ENCODE assay signal across 9 cellular contexts in genomic region chr16:56990407-56991286, GRCh38. TPM values are rescaled to one million over a fixed set of nuclear protein-coding genes. Genes with fewer than 3 reads are reported as not detected.
DNase-seq lines count a peak whose midpoint lies in the region; ATAC-seq, FAIRE-seq and TF ChIP-seq lines count a peak whose summit lies in the region.
"Had no signal": no experiment of that assay in that cellular context is flagged by ENCODE, and none has a peak within 500 bp of the region (broad histone marks: within the 10 kb centered on the region; RNA-seq: fewer than 3 reads in every experiment).

No MANE protein-coding gene starts in this region.

- no peak for TF ChIP-seq EP300 in A549 (IDR thresholded peaks at IDR 0.05)

- DNase-seq in A549 (ENCODE audit: low read depth in 1 of 2, low spot score in 1 of 2) (no peak), HCT116 (ENCODE audit: low read depth, low spot score) (no peak), amniotic epithelial cell (ENCODE audit: low read depth) (peak; percentile 45), NCI-H146 treated with DMSO at 0.1 percent for 48 hours (lab: John Stamatoyannopoulos, UW; ENCODE audit: unreplicated experiment) (no peak), DMS153 (lab: John Stamatoyannopoulos, UW) (no peak), pons (ENCODE audit: low spot score) (no peak)
- DNase-seq: islet precursor cell had no signal

- no peak for FAIRE-seq in A549 (lab: Jason Lieb, UNC)

- 92% methylated on average over 16 of the region's 16 CpGs for WGBS in A549 (ENCODE audit: missing lambda C conversion rate)

- TF ChIP-seq POLR2A in A549 (IDR thresholded peaks at IDR 0.05; ENCODE audit: low read length) (no peak), HCT116 (IDR thresholded peaks at IDR 0.05; ENCODE audit: borderline replicate concordance, extremely low read depth, insufficient read depth, insufficient read length) (no peak)

- RAD21 ChIA-PET in HCT116 (lab: Charles Lee; ENCODE audit: low non-redundant PET in 1 of 2, low total read pairs in 2 of 2, uncharacterized antibody in 2 of 2, unreplicated experiment in 2 of 2): no interaction called here

- no peaks in the 10 kb centered on the region for H3K79me2 ChIP-seq in HCT116 (ENCODE audit: insufficient read depth, low read length)

- intact Hi-C loops in HCT116 (cut with micrococcal nuclease): no loop called here

- no peaks in the 10 kb centered on the region for H3K9me3 ChIP-seq in A549
- H3K9me3 ChIP-seq in HCT116 (ENCODE audit: control insufficient read depth in 1 of 2, insufficient read depth in 1 of 2, low read depth in 1 of 2, low read length in 2 of 2): no peaks in the 10 kb centered on the region
- no peaks in the 10 kb centered on the region for H3K9me3 ChIP-seq in mucosa of rectum (ENCODE audit: control insufficient read depth in 2 of 2, low read length in 2 of 2)

- no TSS peak for BruUV-seq in HCT116 (replicated peaks; lab: Mats Ljungman, UMichigan)

- peak overlapping the region; percentile 87 for H3K4me2 ChIP-seq in A549
- peak overlapping the region; percentile 94 for H3K4me2 ChIP-seq in HCT116 (ENCODE audit: low read length)

- no peak for TF ChIP-seq CTCF in A549 (IDR thresholded peaks at IDR 0.05)
- TF ChIP-seq CTCF in HCT116 (IDR thresholded peaks at IDR 0.05 in 2 of 3, conservative IDR thresholded peaks at IDR 0.05 in 1 of 3; ENCODE audit: borderline replicate concordance in 1 of 3, insufficient read depth in 1 of 3, low read depth in 2 of 3, low read length in 2 of 3): no peak

- H3K4me1 ChIP-seq in A549: peaks cover 13% of the 10 kb centered on the region
- peaks cover 16 to 30% of the 10 kb centered on the region in 2 experiments; a peak in 3 of 4 replicates for H3K4me1 ChIP-seq in HCT116 (ENCODE audit: control insufficient read depth in 1 of 2, insufficient read depth in 2 of 2, low read length in 2 of 2)
- H3K4me1 ChIP-seq in mucosa of rectum (ENCODE audit: control insufficient read depth in 2 of 2, insufficient read depth in 2 of 2, low read length in 2 of 2): peaks cover 32 to 36% of the 10 kb centered on the region in 2 donors

- no peaks in the 10 kb centered on the region for H3K36me3 ChIP-seq in HCT116 (ENCODE audit: control insufficient read depth in 1 of 2, insufficient read depth in 2 of 2, low read length in 2 of 2)
- H3K36me3 ChIP-seq in mucosa of rectum (ENCODE audit: control insufficient read depth in 2 of 2, insufficient read depth in 2 of 2, low read length in 2 of 2): peaks cover 2 to 6% of the 10 kb centered on the region in 2 donors

- CTCF ChIA-PET in A549 (lab: Yijun Ruan, JAX) (interaction anchor here (1.0 kb wide), 1 partner anchor 48 kb away, joined by 3 read pairs; no protein-coding TSS in a partner anchor), HCT116 (lab: Charles Lee) (no interaction called here)

- no peaks in the 10 kb centered on the region for H3K9me2 ChIP-seq in HCT116 (ENCODE audit: insufficient read depth)

- H3K27me3 ChIP-seq in HCT116 (ENCODE audit: insufficient read depth, low read length): no peaks in the 10 kb centered on the region
- no peaks in the 10 kb centered on the region for H3K27me3 ChIP-seq in mucosa of rectum (ENCODE audit: control insufficient read depth in 2 of 2, insufficient read depth in 2 of 2, low read length in 2 of 2)

- no peak overlapping the region for H3K4me3 ChIP-seq in A549
- peak overlapping the region in 1 of 2 experiments; percentile 80; a peak in 3 of 4 replicates for H3K4me3 ChIP-seq in HCT116 (replicated peaks in 1 of 2; ENCODE audit: low read depth in 1 of 2, low read length in 2 of 2)
- peak overlapping the region; percentile 94 to 95 for H3K4me3 ChIP-seq in mucosa of rectum (ENCODE audit: low read length in 2 of 2)

- H3K9ac ChIP-seq in HCT116 (ENCODE audit: low read length): peak overlapping the region; percentile 74
- peak overlapping the region; percentile 26 to 97 for H3K9ac ChIP-seq in mucosa of rectum (ENCODE audit: low read depth in 1 of 2, low read length in 2 of 2)

- POLR2A ChIA-PET in A549 (lab: Yijun Ruan, JAX) (interaction anchor here (0.7 kb wide), 1 partner anchor 13 kb away, joined by 7 read pairs; no protein-coding TSS in a partner anchor), HCT116 (lab: Charles Lee) (no interaction called here)

- H3K27ac ChIP-seq in A549 (no peak overlapping the region), HCT116 (ENCODE audit: low read depth, low read length) (no peak overlapping the region), mucosa of rectum (ENCODE audit: low read depth in 2 of 2, low read length in 2 of 2) (peak overlapping the region; percentile 90 to 93)

- H4K20me1 ChIP-seq in HCT116 (ENCODE audit: insufficient read depth): no peaks in the 10 kb centered on the region

- H2AFZ ChIP-seq in HCT116 (ENCODE audit: low read depth, low read length, poor library complexity, severe bottlenecking): no peak overlapping the region

- no peak for TF ChIP-seq RAD21 in A549 (conservative IDR thresholded peaks at IDR 0.05 in 1 of 2, IDR thresholded peaks at IDR 0.05 in 1 of 2)
- TF ChIP-seq RAD21 in HCT116 (IDR thresholded peaks at IDR 0.05; ENCODE audit: low read depth): no peak

- ATAC-seq in A549: no peak
- no peak for ATAC-seq in HCT116
- no peak for ATAC-seq in GM19351 (IDR thresholded peaks at IDR 0.05; ENCODE audit: unreplicated experiment)

TF ChIP-seq in A549, 52 proteins besides CTCF, POLR2A, EP300 and RAD21 (continues in another document):
- TF ChIP-seq BHLHE40 (IDR thresholded peaks at IDR 0.05; ENCODE audit: low read depth, low read length): no peak

TF ChIP-seq in HCT116, 20 proteins besides CTCF, POLR2A, EP300 and RAD21:
- TF ChIP-seq CEBPB (IDR thresholded peaks at IDR 0.05; ENCODE audit: low read depth) (no peak), POLR2AphosphoS5 (IDR thresholded peaks at IDR 0.05; ENCODE audit: low read depth, low read length) (no peak), MAX (IDR thresholded peaks at IDR 0.05) (no peak), FOSL1 (IDR thresholded peaks at IDR 0.05; ENCODE audit: low read depth) (no peak)

RNA-seq across cellular contexts. Expression of gene NLRC5, which starts 1.3 kb away (rescaled TPM):
- polyA plus RNA-seq in A549 (2011; rRNA removed): 2.5 and 2.6 TPM in 2 replicates
- polyA plus RNA-seq in A549 (2012; cell fraction: cytosol; rRNA removed): 2.0 and 2.9 TPM in 2 replicates
- polyA plus RNA-seq in A549 (2012; cell fraction: nucleus; rRNA removed): 12.0 and 12.8 TPM in 2 replicates
- polyA plus RNA-seq in A549 (2017; fragmentation: RNase III; extraction: RNeasy Plus Mini Kit Qiagen cat#74134 plus additional on column Dnase treatment): 3.4 to 3.6 TPM (median 3.5 TPM) in 3 replicates
- polyA minus RNA-seq in A549 (2011; rRNA and poly(A)+ RNA removed): 8.2 and 9.3 TPM in 2 replicates
- 10.4 TPM for total RNA-seq in HCT116 (2021; ENCODE audit: unreplicated experiment)
- polyA plus RNA-seq in HCT116 (2012): 5.1 and 5.5 TPM in 2 replicates

RNA-seq across cellular contexts. Expression of gene CETP, which starts 28.9 kb away (rescaled TPM):
- polyA plus RNA-seq in A549 (2011; rRNA removed) (not detected in 2 replicates), A549 (2017; fragmentation: RNase III; extraction: RNeasy Plus Mini Kit Qiagen cat#74134 plus additional on column Dnase treatment) (not detected in 3 replicates)
- polyA plus RNA-seq in A549 (2012; cell fraction: cytosol; rRNA removed): not detected in 2 replicates
- polyA plus RNA-seq in A549 (2012; cell fraction: nucleus; rRNA removed): not detected in 2 replicates
- not detected in 2 replicates for polyA minus RNA-seq in A549 (2011; rRNA and poly(A)+ RNA removed)
- total RNA-seq in HCT116 (2021; ENCODE audit: unreplicated experiment): not detected
- 0.04 TPM in 1 of 2 replicates, not detected in the other for polyA plus RNA-seq in HCT116 (2012)

RNA-seq across cellular contexts. Expression of gene HERPUD1, which starts 58.7 kb away (rescaled TPM):
- 140 and 182 TPM in 2 replicates for polyA plus RNA-seq in A549 (2011; rRNA removed)
- 41.0 and 54.6 TPM in 2 replicates for polyA plus RNA-seq in A549 (2012; cell fraction: cytosol; rRNA removed)
- polyA plus RNA-seq in A549 (2012; cell fraction: nucleus; rRNA removed): 60.1 and 65.0 TPM in 2 replicates
- 58.7 to 65.8 TPM (median 63.4 TPM) in 3 replicates for polyA plus RNA-seq in A549 (2017; fragmentation: RNase III; extraction: RNeasy Plus Mini Kit Qiagen cat#74134 plus additional on column Dnase treatment)
- polyA minus RNA-seq in A549 (2011; rRNA and poly(A)+ RNA removed): 205 and 225 TPM in 2 replicates
- 113 TPM for total RNA-seq in HCT116 (2021; ENCODE audit: unreplicated experiment)
- polyA plus RNA-seq in HCT116 (2012): 120 and 132 TPM in 2 replicates

Comparison
In these comparisons a context has a peak if more than half of its experiments do, and no peak if none do; other contexts are left out.
1. H3K27ac ChIP-seq: peak in mucosa of rectum (2 of 2); none in A549 (0 of 2) and HCT116 (single experiment).